In genomic region chr4:173505924-173506779, GRCh38 we compare ENCODE assay signal across 8 cellular contexts. TPM values are rescaled to one million over a fixed set of nuclear protein-coding genes. Genes with fewer than 3 reads are reported as not detected.
A peak's percentile ranks its signal among the peaks of the same experiment; 100 is the strongest.
DNase-seq lines count a peak whose midpoint lies in the region; ATAC-seq and TF ChIP-seq lines count a peak whose summit lies in the region.

No MANE protein-coding gene starts in this region.

- intact Hi-C loops in colonic mucosa (cut with DNase I) = loop anchor here (2.0 to 10.0 kb wide), 5 partner anchors 241 to 649 kb away; no protein-coding TSS in a partner anchor

- H3K4me1 ChIP-seq in colonic mucosa (no peaks in the 10 kb centered on the region), liver (ENCODE audit: control insufficient read depth in 4 of 4, insufficient read depth in 4 of 4, low read length in 3 of 4) (peaks cover 4 to 24% (median 8%) of the 10 kb centered on the region in 4 donors), thoracic aorta (ENCODE audit: control insufficient read depth in 1 of 2, low read depth in 2 of 2) (peaks cover 0 to 38% of the 10 kb centered on the region in 2 donors)

- peak; percentile 72 for TF ChIP-seq CTCF in colonic mucosa (IDR thresholded peaks at IDR 0.05)
- peak; percentile 63 for TF ChIP-seq CTCF in liver (IDR thresholded peaks at IDR 0.05; ENCODE audit: low read depth, low read length, missing input control)
- peak; percentile 79 for TF ChIP-seq CTCF in thoracic aorta (IDR thresholded peaks at IDR 0.05)

- H3K9me3 ChIP-seq in colonic mucosa (no peaks in the 10 kb centered on the region), liver (ENCODE audit: control insufficient read depth in 4 of 4, low read length in 3 of 4) (peaks cover 0 to 2% (median under 1%) of the 10 kb centered on the region in 4 donors), thoracic aorta (no peaks in the 10 kb centered on the region)

- WGBS in liver = 15% methylated on average over 20 of the region's 20 CpGs

- H3K4me3 ChIP-seq in colonic mucosa (peak overlapping the region; percentile 19), liver (ENCODE audit: low read depth in 1 of 3, low read length in 3 of 3) (no peak overlapping the region), thoracic aorta (peak overlapping the region; percentile 40)

- peak; percentile 79 to 82 for TF ChIP-seq RAD21 in liver (IDR thresholded peaks at IDR 0.05)

- peak; percentile 33 for DNase-seq in activated naive CD4-positive, alpha-beta T cell treated with Interleukin-2 at 50 U/mL for 16 hours
- DNase-seq in activated naive CD4-positive, alpha-beta T cell treated with anti-CD3 and anti-CD28 coated beads, Interleukin-2, amount 50 U/mL, for 16 hours = no peak
- peak; percentile 39 for DNase-seq in HPDE6-E6E7 (ENCODE audit: extremely low spot score)
- peak; percentile 40 for DNase-seq in RPMI7951 (ENCODE audit: low read depth)
- DNase-seq in colonic mucosa = peak; percentile 71
- DNase-seq in thoracic aorta (ENCODE audit: low spot score) = no peak

- ATAC-seq in GM21576 (IDR thresholded peaks at IDR 0.05; ENCODE audit: unreplicated experiment) (peak; percentile 76), thoracic aorta (ENCODE audit: insufficient number of reproducible peaks, low FRiP score, low read depth) (no peak)

- H3K27me3 ChIP-seq in colonic mucosa (peaks cover 10% of the 10 kb centered on the region), liver (ENCODE audit: control insufficient read depth in 4 of 4, insufficient read depth in 4 of 4, low read length in 3 of 4) (peaks cover 0 to 32% (median 15%) of the 10 kb centered on the region in 4 donors), thoracic aorta (replicated peaks; ENCODE audit: insufficient read depth) (no peaks in the 10 kb centered on the region)

- H3K9ac ChIP-seq in colonic mucosa (ENCODE audit: low read depth in 2 of 2, low read length in 2 of 2) = no peak overlapping the region
- H3K9ac ChIP-seq in liver (ENCODE audit: low read depth in 1 of 2, low read length in 2 of 2) = no peak overlapping the region

- no peaks in the 10 kb centered on the region for H3K36me3 ChIP-seq in colonic mucosa
- no peaks in the 10 kb centered on the region for H3K36me3 ChIP-seq in liver (ENCODE audit: control insufficient read depth in 4 of 4, insufficient read depth in 3 of 4, low read depth in 1 of 4, low read length in 3 of 4)
- H3K36me3 ChIP-seq in thoracic aorta = no peaks in the 10 kb centered on the region

- H3K27ac ChIP-seq in colonic mucosa (no peak overlapping the region), liver (ENCODE audit: low read depth in 1 of 2, low read length in 2 of 2) (no peak overlapping the region), thoracic aorta (no peak overlapping the region)

TF ChIP-seq in liver, 16 proteins besides CTCF, POLR2A, EP300 and RAD21:
- TF ChIP-seq NR2F2 (IDR thresholded peaks at IDR 0.05) (no peak), FOXA2 (IDR thresholded peaks at IDR 0.05) (no peak), TAF1 (conservative IDR thresholded peaks at IDR 0.05) (no peak), EGR1 (IDR thresholded peaks at IDR 0.05; ENCODE audit: low read depth in 2 of 2) (no peak), FOXA1 (IDR thresholded peaks at IDR 0.05) (no peak), HNF4G (IDR thresholded peaks at IDR 0.05) (no peak), RXRA (IDR thresholded peaks at IDR 0.05) (no peak), JUND (IDR thresholded peaks at IDR 0.05) (no peak)

RNA-seq across cellular contexts. Expression of gene HAND2, which starts 23.9 kb away (rescaled TPM):
- total RNA-seq in RPMI7951 (2014; rRNA removed; shearing (Covaris generic)) = 0.36 and 0.39 TPM in 2 replicates
- total RNA-seq in colonic mucosa = 1 to 10 TPM; 1.6 to 9.4 TPM
- total RNA-seq in liver = 1 to 10 TPM; 2.1 to 4.7 TPM
- polyA plus RNA-seq in liver = 1 to 10 TPM; 2.9 to 4.5 TPM
- 10 to 100 TPM; 25.7 to 28.2 TPM for total RNA-seq in thoracic aorta

Comparison
In these comparisons a context has a peak if more than half of its experiments do, and no peak if none do; other contexts are left out.
1. DNase-seq: peak in activated naive CD4-positive, alpha-beta T cell treated with Interleukin-2 at 50 U/mL for 16 hours (single experiment), HPDE6-E6E7 (single experiment), RPMI7951 (single experiment) and colonic mucosa (single experiment); none in activated naive CD4-positive, alpha-beta T cell treated with anti-CD3 and anti-CD28 coated beads, Interleukin-2, amount 50 U/mL, for 16 hours (single experiment) and thoracic aorta (single experiment).
2. H3K4me3 ChIP-seq: peak in colonic mucosa (single experiment) and thoracic aorta (single experiment); none in liver (0 of 3).
3. Peak in every context shown above with its lines, with median percentiles within 50 percentile points of each other: CTCF ChIP-seq.